Comparison of ENCODE assay signal across 8 cellular contexts in genomic region chr2:20928617-20929016, GRCh38.
"Had no signal": no experiment of that assay in that cellular context is flagged by ENCODE, and none has a peak within 500 bp of the region (broad histone marks: within the 10 kb centered on the region; RNA-seq: fewer than 3 reads in every experiment).

No MANE protein-coding gene starts in this region.

- DNase-seq: H9, HCEC 1CT, HFFc6, IMR-90, KG1 had no signal

- FAIRE-seq: H1, H54, K562 had no signal
